ENCODE assay signal across 23 cellular contexts in genomic region chr4:7131498-7132031, GRCh38.
DNase-seq lines count a peak whose midpoint lies in the region; ATAC-seq, FAIRE-seq and TF ChIP-seq lines count a peak whose summit lies in the region.
"Had no signal": no experiment of that assay in that cellular context is flagged by ENCODE, and none has a peak within 500 bp of the region (broad histone marks: within the 10 kb centered on the region; RNA-seq: fewer than 3 reads in every experiment).

No MANE protein-coding gene starts in this region.

- H3K4me1 Mint-ChIP-seq in activated CD8-positive, alpha-beta memory T cell treated with anti-CD3 and anti-CD28 coated beads, Interleukin-2, amount 10 ng/mL, durations not matched to agents 7 days and 5 days, result no peaks in the 10 kb centered on the region
- H3K4me1 Mint-ChIP-seq: CD14-positive monocyte; CD8-positive, alpha-beta memory T cell had no signal

- POLR2A ChIA-PET in HEK293 (lab: Yijun Ruan, JAX) (no interaction called here), GM12878 (lab: Charles Lee) (no interaction called here)

- H3K18ac ChIP-seq in mesenchymal stem cell (ENCODE audit: low read depth in 1 of 2, low read length in 2 of 2), result no peak overlapping the region

- H3K4me2 ChIP-seq in GM12878 (ENCODE audit: control insufficient read depth, insufficient read depth), result no peak overlapping the region
- no peak overlapping the region for H3K4me2 ChIP-seq in mesenchymal stem cell (ENCODE audit: low read length, poor library complexity, severe bottlenecking)
- H3K4me2 ChIP-seq: A549; BLaER1 treated with 17β-estradiol and CSF1 and Interleukin-3, amounts not matched to agents 10 nM and 100 nM had no signal

- H2BK15ac ChIP-seq in mesenchymal stem cell (ENCODE audit: low read depth, poor library complexity, severe bottlenecking), result no peak overlapping the region

- H3K14ac ChIP-seq in mesenchymal stem cell (ENCODE audit: low read length in 2 of 2), result peak overlapping the region in 1 of 2 experiments; percentile 72

- no peak overlapping the region for H2BK120ac ChIP-seq in mesenchymal stem cell (ENCODE audit: low read depth, low read length)

- CTCF ChIA-PET in HEK293 (lab: Yijun Ruan, JAX) (interaction anchor here (0.8 kb wide), 1 partner anchor 29 kb away, joined by 3 read pairs; no protein-coding TSS in a partner anchor), GM12878 (lab: Yijun Ruan, JAX) (no interaction called here)
- CTCF ChIA-PET in activated CD8-positive, alpha-beta memory T cell treated with anti-CD3 and anti-CD28 coated beads, Interleukin-2, amount 10 ng/mL, durations not matched to agents 7 days and 5 days (lab: Charles Lee), result no interaction called here

- TF ChIP-seq CTCF in HEK293 (tag by site-specific recombination; IDR thresholded peaks at IDR 0.05), result no peak
- no peak for TF ChIP-seq CTCF in GM12878 (IDR thresholded peaks at IDR 0.05 in 2 of 3, conservative IDR thresholded peaks at IDR 0.05 in 1 of 3; ENCODE audit: control insufficient read depth in 2 of 3, extremely low read depth in 1 of 3, insufficient read depth in 1 of 3, low read depth in 3 of 3, low read length in 3 of 3)

- H4K20me1 ChIP-seq in GM12878 (ENCODE audit: control insufficient read depth, insufficient read depth), result no peaks in the 10 kb centered on the region

- FAIRE-seq in GM12892 (lab: Jason Lieb, UNC) (peak; percentile 54), GM12878 (lab: Jason Lieb, UNC) (peak; percentile 89)
- FAIRE-seq: A549 had no signal

- TF ChIP-seq POLR2A in GM12892 (IDR thresholded peaks at IDR 0.05; ENCODE audit: low read depth, low read length) (no peak), GM12878 (IDR thresholded peaks at IDR 0.05; ENCODE audit: low read depth, low read length) (no peak)

- H3K27me3 ChIP-seq in GM12878 (replicated peaks in 1 of 2; ENCODE audit: control insufficient read depth in 2 of 2, insufficient read depth in 2 of 2, low read length in 1 of 2) (no peaks in the 10 kb centered on the region), mesenchymal stem cell (ENCODE audit: control insufficient read depth in 1 of 2, insufficient read depth in 1 of 2, low read length in 2 of 2) (peaks cover 0 to 4% of the 10 kb centered on the region in 2 experiments)
- H3K27me3 ChIP-seq: BE2C had no signal

- ATAC-seq in GM12878, result no peak
- ATAC-seq in sciatic nerve, result no peak
- no peak for ATAC-seq in activated CD8-positive, alpha-beta memory T cell treated with anti-CD3 and anti-CD28 coated beads, Interleukin-2, amount 10 ng/mL, durations not matched to agents 7 days and 5 days
- ATAC-seq: A549 had no signal

- H2AFZ ChIP-seq in GM12878 (ENCODE audit: control insufficient read depth, low read depth, low read length) (no peak overlapping the region), mesenchymal stem cell (ENCODE audit: low read depth, low read length) (no peak overlapping the region)
- H2AFZ ChIP-seq: GM23248 had no signal

- no peak overlapping the region for H2BK5ac ChIP-seq in mesenchymal stem cell (ENCODE audit: low read depth, low read length, poor library complexity, severe bottlenecking)

- H2AK5ac ChIP-seq in mesenchymal stem cell (ENCODE audit: low read length, severe bottlenecking), result no peak overlapping the region

- no peak overlapping the region for H3K4me3 Mint-ChIP-seq in activated CD8-positive, alpha-beta memory T cell treated with anti-CD3 and anti-CD28 coated beads, Interleukin-2, amount 10 ng/mL, durations not matched to agents 7 days and 5 days
- H3K4me3 Mint-ChIP-seq: CD14-positive monocyte; CD4-positive, alpha-beta T cell; CD8-positive, alpha-beta memory T cell had no signal

- H3K27ac Mint-ChIP-seq in activated CD8-positive, alpha-beta memory T cell treated with anti-CD3 and anti-CD28 coated beads, Interleukin-2, amount 10 ng/mL, durations not matched to agents 7 days and 5 days, result no peak overlapping the region
- H3K27ac Mint-ChIP-seq: CD14-positive monocyte; CD4-positive, alpha-beta T cell; CD8-positive, alpha-beta memory T cell had no signal

- no peaks in the 10 kb centered on the region for H3K9me3 ChIP-seq in HEK293 (ENCODE audit: control insufficient read depth, insufficient read depth, low read depth, low read length)
- no peaks in the 10 kb centered on the region; the same call in 2 of the 3 replicates for H3K9me3 ChIP-seq in GM12878 (replicated peaks; ENCODE audit: control insufficient read depth, insufficient read depth, low read length)
- peaks cover 6% of the 10 kb centered on the region for H3K9me3 ChIP-seq in mesenchymal stem cell (ENCODE audit: control insufficient read depth, low read length)
- H3K9me3 ChIP-seq: A549, BE2C, HAP-1 had no signal

- RAD21 ChIA-PET in GM12878 (lab: Charles Lee; ENCODE audit: unreplicated experiment), result no interaction called here

- in situ Hi-C loops in GM12878 (cut with MboI), result no loop called here

- no peak overlapping the region for H3K4me3 ChIP-seq in HEK293 (ENCODE audit: low read depth, low read length)
- H3K4me3 ChIP-seq in GM12878, result no peak overlapping the region
- H3K4me3 ChIP-seq in mesenchymal stem cell (ENCODE audit: insufficient read depth in 1 of 2, low read depth in 1 of 2, low read length in 2 of 2), result no peak overlapping the region
- H3K4me3 ChIP-seq: A549; BLaER1 treated with 17β-estradiol and CSF1 and Interleukin-3, amounts not matched to agents 10 nM and 100 nM; GM23248; HAP-1 had no signal

- H3K27me3 Mint-ChIP-seq in activated CD8-positive, alpha-beta memory T cell treated with anti-CD3 and anti-CD28 coated beads, Interleukin-2, amount 10 ng/mL, durations not matched to agents 7 days and 5 days, result no peaks in the 10 kb centered on the region

- no peak overlapping the region for H4K8ac ChIP-seq in mesenchymal stem cell (ENCODE audit: low read length)

- intact Hi-C loops in GM12878 (cut with micrococcal nuclease; ENCODE audit: unreplicated experiment) (no loop called here), sciatic nerve (cut with DNase I) (no loop called here), posterior cingulate gyrus (cut with DNase I) (no loop called here)

- TF ChIP-seq RAD21 in GM12878 (IDR thresholded peaks at IDR 0.05; ENCODE audit: insufficient read depth, low read depth, low read length), result no peak

- H3K4me1 ChIP-seq in HEK293 (ENCODE audit: control insufficient read depth, insufficient read depth, low read length), result no peaks in the 10 kb centered on the region
- no peaks in the 10 kb centered on the region for H3K4me1 ChIP-seq in GM12878 (ENCODE audit: control insufficient read depth, insufficient read depth, low read length)
- peaks cover 37% of the 10 kb centered on the region for H3K4me1 ChIP-seq in mesenchymal stem cell (ENCODE audit: control insufficient read depth, insufficient read depth, low read depth, low read length)
- H3K4me1 ChIP-seq: A549, BE2C, HAP-1 had no signal

- H3K23ac ChIP-seq in mesenchymal stem cell (ENCODE audit: low read length in 2 of 2), result no peak overlapping the region

- no peaks in the 10 kb centered on the region for H3K79me2 ChIP-seq in GM12878 (ENCODE audit: control insufficient read depth, insufficient read depth, low read length)

- H3K36me3 ChIP-seq in HEK293 (ENCODE audit: control insufficient read depth in 2 of 2, insufficient read depth in 1 of 2, low read length in 2 of 2) (no peaks in the 10 kb centered on the region), GM12878 (ENCODE audit: control insufficient read depth in 2 of 2, insufficient read depth in 2 of 2, low read length in 1 of 2) (no peaks in the 10 kb centered on the region), mesenchymal stem cell (ENCODE audit: control insufficient read depth in 1 of 2, insufficient read depth in 2 of 2, low read depth in 1 of 2, low read length in 2 of 2) (no peaks in the 10 kb centered on the region)
- H3K36me3 ChIP-seq: BE2C; BLaER1 treated with 17β-estradiol and CSF1 and Interleukin-3, amounts not matched to agents 10 nM and 100 nM; HAP-1 had no signal

- H3K27ac ChIP-seq in HEK293 (ENCODE audit: extremely low read depth, low read depth, low read length), result no peak overlapping the region
- H3K27ac ChIP-seq in GM12878 (ENCODE audit: control insufficient read depth, insufficient read depth), result no peak overlapping the region
- H3K27ac ChIP-seq in mesenchymal stem cell (ENCODE audit: low read length, poor library complexity, severe bottlenecking), result no peak overlapping the region
- H3K27ac ChIP-seq: A549; BLaER1 treated with 17β-estradiol and CSF1 and Interleukin-3, amounts not matched to agents 10 nM and 100 nM; GM23248 had no signal

- no peak overlapping the region for H2BK12ac ChIP-seq in mesenchymal stem cell (ENCODE audit: low read length in 2 of 2)

- H4K91ac ChIP-seq in mesenchymal stem cell (ENCODE audit: low read length), result peak overlapping the region; percentile 7

- no peak overlapping the region for H3K9ac ChIP-seq in GM12878 (ENCODE audit: control insufficient read depth, insufficient read depth, low read length)
- no peak overlapping the region for H3K9ac ChIP-seq in mesenchymal stem cell (ENCODE audit: low read length)
- H3K9ac ChIP-seq: BLaER1 treated with 17β-estradiol and CSF1 and Interleukin-3, amounts not matched to agents 10 nM and 100 nM; GM23248 had no signal

- DNase-seq in GM12892 (ENCODE audit: insufficient read length) (no peak), GM12878 (ENCODE audit: low read depth, low spot score) (no peak), mesenchymal stem cell (no peak), sciatic nerve (ENCODE audit: low spot score) (no peak), HUDEP-2 (lab: John Stamatoyannopoulos, UW; ENCODE audit: unreplicated experiment in 76 of 76) (no peak), posterior cingulate gyrus (no peak)
- DNase-seq in activated CD8-positive, alpha-beta memory T cell treated with anti-CD3 and anti-CD28 coated beads, Interleukin-2, amount 10 ng/mL, durations not matched to agents 7 days and 5 days, result no peak
- DNase-seq: 8988T; ACHN; AML-193; BE2C; CD4-positive, alpha-beta T cell; CD8-positive, alpha-beta memory T cell; DMS 273 treated with DMSO at 0.1 percent for 48 hours; DMS79; EL; GDM1; GM23248 had no signal

- BruUV-seq in GM12878 (replicated peaks; lab: Mats Ljungman, UMichigan), result no TSS peak

- H3K9me3 Mint-ChIP-seq in activated CD8-positive, alpha-beta memory T cell treated with anti-CD3 and anti-CD28 coated beads, Interleukin-2, amount 10 ng/mL, durations not matched to agents 7 days and 5 days (ENCODE audit: low read depth), result peaks cover 2% of the 10 kb centered on the region
- H3K9me3 Mint-ChIP-seq: CD4-positive, alpha-beta T cell; CD8-positive, alpha-beta memory T cell had no signal

- TF ChIP-seq EP300 in GM12878 (IDR thresholded peaks at IDR 0.05; ENCODE audit: borderline replicate concordance in 1 of 2, control insufficient read depth in 1 of 2, low read depth in 2 of 2, low read length in 2 of 2), result no peak

- no peak overlapping the region for H3K4ac ChIP-seq in mesenchymal stem cell (ENCODE audit: low read depth in 1 of 2, low read length in 2 of 2)

- no peaks in the 10 kb centered on the region for H3K79me1 ChIP-seq in mesenchymal stem cell (replicated peaks; ENCODE audit: low read length, poor library complexity, severe bottlenecking)

- no peaks in the 10 kb centered on the region for H3K36me3 Mint-ChIP-seq in activated CD8-positive, alpha-beta memory T cell treated with anti-CD3 and anti-CD28 coated beads, Interleukin-2, amount 10 ng/mL, durations not matched to agents 7 days and 5 days
- H3K36me3 Mint-ChIP-seq: CD14-positive monocyte; CD8-positive, alpha-beta memory T cell had no signal

- SMC1A ChIA-PET in GM12878 (lab: Charles Lee; ENCODE audit: uncharacterized antibody, unreplicated experiment), result no interaction called here

- WGBS in GM12878 (ENCODE audit: insufficient coverage, insufficient replicate concordance, low lambda C conversion rate, missing lambda C conversion rate), result 63% methylated on average over 3 of the region's 3 CpGs
- WGBS in mesenchymal stem cell, result 62% methylated on average over 3 of the region's 3 CpGs
